Comparison of ENCODE assay signal across 1 cellular context in genomic region chr6:154411076-154411475, GRCh38.
TF ChIP-seq lines count a peak whose summit lies in the region.

No MANE protein-coding gene starts in this region.

TF ChIP-seq in SK-N-SH, 30 proteins besides CTCF, POLR2A, EP300 and RAD21 (continued from another document):
- TF ChIP-seq, protein P1, sequence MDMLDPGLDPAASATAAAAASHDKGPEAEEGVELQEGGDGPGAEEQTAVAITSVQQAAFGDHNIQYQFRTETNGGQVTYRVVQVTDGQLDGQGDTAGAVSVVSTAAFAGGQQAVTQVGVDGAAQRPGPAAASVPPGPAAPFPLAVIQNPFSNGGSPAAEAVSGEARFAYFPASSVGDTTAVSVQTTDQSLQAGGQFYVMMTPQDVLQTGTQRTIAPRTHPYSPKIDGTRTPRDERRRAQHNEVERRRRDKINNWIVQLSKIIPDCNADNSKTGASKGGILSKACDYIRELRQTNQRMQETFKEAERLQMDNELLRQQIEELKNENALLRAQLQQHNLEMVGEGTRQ (IDR thresholded peaks at IDR 0.05; ENCODE audit: borderline replicate concordance, low read depth, low read length), result no peak
- TF ChIP-seq IRF3 (IDR thresholded peaks at IDR 0.05; ENCODE audit: low read depth, low read length), result no peak
